ENCODE assay signal across 27 cellular contexts in the genomic region with DNA sequence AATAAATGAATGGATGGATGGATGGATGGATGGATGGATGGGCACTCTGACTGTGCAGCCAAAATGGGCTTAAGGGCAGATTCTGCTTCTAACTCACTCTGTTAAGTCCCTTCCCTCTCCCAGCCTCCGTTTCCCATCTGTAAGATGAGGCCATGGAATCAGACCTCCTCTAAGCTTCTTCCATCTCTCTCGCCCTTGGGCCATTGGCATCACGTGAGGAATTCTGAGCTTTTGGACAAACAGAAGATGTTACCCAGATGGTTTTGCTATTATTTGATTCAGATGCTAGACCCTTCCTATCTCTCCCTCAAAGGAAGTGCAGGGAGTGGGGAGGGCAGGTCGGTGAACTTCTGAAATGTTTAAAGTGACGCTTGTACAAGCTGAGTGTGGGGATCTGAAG. TPM values are rescaled to one million over a fixed set of nuclear protein-coding genes. Genes with fewer than 3 reads are reported as not detected.
"Had no signal": no experiment of that assay in that cellular context is flagged by ENCODE, and none has a peak within 500 bp of the region (broad histone marks: within the 10 kb centered on the region; RNA-seq: fewer than 3 reads in every experiment).

No MANE protein-coding gene starts in this region.

- H3K27ac Mint-ChIP-seq: activated CD8-positive, alpha-beta memory T cell treated with anti-CD3 and anti-CD28 coated beads, Interleukin-2, amount 10 ng/mL, durations not matched to agents 7 days and 5 days; activated T-helper 1 cell treated with anti-CD3 and anti-CD28 coated beads, Interleukin-12 subunit alpha, Interleukin-12 subunit beta, Interleukin-2, Interleukin-4 antibody, amounts not matched to agents 30 ng/mL and 10 ng/mL and 1 ng/mL, durations not matched to agents 14 hours and 24 hours and 36 hours; brain; T-helper 1 cell treated with Interleukin-12 subunit alpha and Interleukin-12 subunit beta and Interleukin-4 antibody, amounts not matched to agents 30 μg/mL and 1 μg/mL, for 36 hours had no signal

- H3K4me1 ChIP-seq: gastroesophageal sphincter, right lobe of liver, vagina had no signal

- H3K9me3 Mint-ChIP-seq: activated CD4-positive, alpha-beta memory T cell treated with anti-CD3 and anti-CD28 coated beads for 36 hours; activated naive CD4-positive, alpha-beta T cell treated with anti-CD3 and anti-CD28 coated beads, Interleukin-2, amount 50 U/mL, for 24 hours; T-helper 1 cell treated with Interleukin-12 subunit alpha and Interleukin-12 subunit beta and Interleukin-4 antibody, amounts not matched to agents 30 μg/mL and 1 μg/mL, for 36 hours; type B pancreatic cell had no signal

- H3K27me3 ChIP-seq: right lobe of liver, vagina had no signal

- H3K4me1 Mint-ChIP-seq: brain had no signal

- ATAC-seq: activated CD8-positive, alpha-beta memory T cell treated with anti-CD3 and anti-CD28 coated beads, Interleukin-2, amount 10 ng/mL, durations not matched to agents 7 days and 5 days; gastroesophageal sphincter; left ventricle myocardium superior; right lobe of liver had no signal

- DNase-seq: activated CD4-positive, alpha-beta memory T cell treated with anti-CD3 and anti-CD28 coated beads for 36 hours; activated CD4-positive, alpha-beta T cell treated with anti-CD3 and anti-CD28 coated beads for 48 hours; activated CD4-positive, CD25-positive, alpha-beta regulatory T cell; activated CD8-positive, alpha-beta memory T cell treated with anti-CD3 and anti-CD28 coated beads, Interleukin-2, amount 10 ng/mL, durations not matched to agents 7 days and 5 days; activated gamma-delta T cell treated with Interleukin-2 at 50 U/mL for 16 hours; activated T-cell treated with anti-CD3 and anti-CD28 coated beads for 4 hours; aorta; effector memory CD4-positive, alpha-beta T cell; head of caudate nucleus; hypothalamus; nucleus accumbens; right lobe of liver; stimulated activated CD4-positive, alpha-beta T cell treated with anti-CD3 and anti-CD28 coated beads, Interleukin-2, amount 100 ng/mL, for 24 hours; stimulated activated naive CD4-positive, alpha-beta T cell had no signal

- H3K36me3 ChIP-seq: esophagus muscularis mucosa, gastroesophageal sphincter, right lobe of liver, thoracic aorta, vagina had no signal

- FAIRE-seq: islet of Langerhans had no signal

- H3K4me3 ChIP-seq: esophagus muscularis mucosa, gastroesophageal sphincter, right lobe of liver, skin epidermis, thoracic aorta, vagina had no signal

- H3K27ac ChIP-seq: esophagus muscularis mucosa, gastroesophageal sphincter, right lobe of liver, skin epidermis, thoracic aorta, vagina had no signal

- H3K36me3 Mint-ChIP-seq: activated naive CD4-positive, alpha-beta T cell treated with anti-CD3 and anti-CD28 coated beads, Interleukin-2, amount 50 U/mL, for 24 hours; brain; type B pancreatic cell had no signal

- H3K27me3 Mint-ChIP-seq: activated CD8-positive, alpha-beta memory T cell treated with anti-CD3 and anti-CD28 coated beads, Interleukin-2, amount 10 ng/mL, durations not matched to agents 7 days and 5 days; activated naive CD4-positive, alpha-beta T cell treated with anti-CD3 and anti-CD28 coated beads, Interleukin-2, amount 50 U/mL, for 24 hours had no signal

- H3K4me3 Mint-ChIP-seq: activated CD4-positive, alpha-beta memory T cell treated with anti-CD3 and anti-CD28 coated beads for 36 hours; activated CD8-positive, alpha-beta memory T cell treated with anti-CD3 and anti-CD28 coated beads, Interleukin-2, amount 10 ng/mL, durations not matched to agents 7 days and 5 days; activated T-helper 1 cell treated with anti-CD3 and anti-CD28 coated beads, Interleukin-12 subunit alpha, Interleukin-12 subunit beta, Interleukin-2, Interleukin-4 antibody, amounts not matched to agents 30 ng/mL and 10 ng/mL and 1 ng/mL, durations not matched to agents 14 hours and 24 hours and 36 hours; brain; T-helper 1 cell treated with Interleukin-12 subunit alpha and Interleukin-12 subunit beta and Interleukin-4 antibody, amounts not matched to agents 30 μg/mL and 1 μg/mL, for 36 hours; type B pancreatic cell had no signal

- H3K9me3 ChIP-seq: esophagus muscularis mucosa, gastroesophageal sphincter, right lobe of liver, thoracic aorta, vagina had no signal

RNA-seq across cellular contexts. Expression of gene CYTH4, which starts 4.0 kb away (rescaled TPM):
- polyA plus RNA-seq: neural cell had no signal

RNA-seq across cellular contexts. Expression of gene RAC2, which starts 34.2 kb away (rescaled TPM):
- polyA plus RNA-seq: neural cell had no signal
